Comparison of ENCODE assay signal across 8 cellular contexts in genomic region chr10:71319800-71320392, GRCh38. TPM values are rescaled to one million over a fixed set of nuclear protein-coding genes. Genes with fewer than 3 reads are reported as not detected.
DNase-seq lines count a peak whose midpoint lies in the region; ATAC-seq and TF ChIP-seq lines count a peak whose summit lies in the region.

No MANE protein-coding gene starts in this region.

- H3F3A ChIP-seq in GM23338 (replicated peaks; ENCODE audit: low read depth): 0 out of 2 replicates have a peak, but pooled peaks cover 2% of the 10 kb centered on the region

- no peaks in the 10 kb centered on the region; the same call in 1 of the 2 replicates for H3K36me3 ChIP-seq in GM23338 (ENCODE audit: insufficient read depth)
- peaks cover 0 to 26% (median 10%) of the 10 kb centered on the region in 6 donors for H3K36me3 ChIP-seq in spleen

- peak overlapping the region; percentile 97 for H2AFZ ChIP-seq in GM23338

- intact Hi-C loops in right cardiac atrium (cut with DNase I) (loop anchor here in 3 of 4 donors (5.0 to 10.0 kb wide), 8 partner anchors 55 to 495 kb away; no protein-coding TSS in a partner anchor), spleen (cut with DNase I; ENCODE audit: low total_unique reads) (loop anchor here (5.0 to 10.0 kb wide), 5 partner anchors 47 to 725 kb away; no protein-coding TSS in a partner anchor)

- DNase-seq in GM23338 (ENCODE audit: low spot score) (no peak), T-helper 17 cell (no peak), right cardiac atrium (no peak), spleen (no peak), pons (ENCODE audit: low spot score) (no peak), UCSD-AML1 (lab: John Stamatoyannopoulos, UW; ENCODE audit: unreplicated experiment) (no peak), HCEC 1CT (no peak)

- H3K36me3 Mint-ChIP-seq in GM23338 (ENCODE audit: low read depth) (peaks cover 19% of the 10 kb centered on the region), T-helper 17 cell (ENCODE audit: low read depth) (peaks cover 7% of the 10 kb centered on the region)

- TF ChIP-seq CTCF in GM23338 (conservative IDR thresholded peaks at IDR 0.05; ENCODE audit: low read depth in 2 of 2) (no peak), spleen (IDR thresholded peaks at IDR 0.05 in 8 of 11, conservative IDR thresholded peaks at IDR 0.05 in 3 of 11) (peak in 1 of 11 experiments; percentile 16)

- H3K27ac Mint-ChIP-seq in GM23338 (no peak overlapping the region), T-helper 17 cell (peak overlapping the region; percentile 88)

- H3K4me1 ChIP-seq in GM23338 (ENCODE audit: insufficient read depth) (peaks cover 5% of the 10 kb centered on the region), right cardiac atrium (ENCODE audit: control insufficient read depth, insufficient read depth, low read length) (no peaks in the 10 kb centered on the region), spleen (peaks cover 3 to 53% (median 27%) of the 10 kb centered on the region in 6 donors)

- no peaks in the 10 kb centered on the region for H3K79me2 ChIP-seq in GM23338 (replicated peaks; ENCODE audit: insufficient read depth)

- no peaks in the 10 kb centered on the region for H3K27me3 ChIP-seq in GM23338 (ENCODE audit: insufficient read depth)
- H3K27me3 ChIP-seq in right cardiac atrium (ENCODE audit: control insufficient read depth, insufficient read depth): no peaks in the 10 kb centered on the region
- H3K27me3 ChIP-seq in spleen (replicated peaks in 1 of 7): no peaks in the 10 kb centered on the region

- peaks cover 8% of the 10 kb centered on the region for H3K27me3 Mint-ChIP-seq in GM23338 (ENCODE audit: insufficient read depth, low read depth, poor library complexity)
- peaks cover 4% of the 10 kb centered on the region for H3K27me3 Mint-ChIP-seq in T-helper 17 cell

- ATAC-seq in GM23338 (peak; percentile 7; the same call in 2 of the 3 replicates), T-helper 17 cell (no peak), right cardiac atrium (no peak), GM21825 (IDR thresholded peaks at IDR 0.05; ENCODE audit: unreplicated experiment) (no peak)

- no peaks in the 10 kb centered on the region for H3K9me2 ChIP-seq in GM23338 (ENCODE audit: insufficient read depth)

- no peaks in the 10 kb centered on the region for H4K20me1 ChIP-seq in GM23338 (replicated peaks; ENCODE audit: insufficient read depth)

- peak overlapping the region; percentile 98 for H3K4me2 ChIP-seq in GM23338

- H3K9me3 ChIP-seq in T-helper 17 cell (ENCODE audit: control insufficient read depth, low read length, poor library complexity, severe bottlenecking): no peaks in the 10 kb centered on the region
- no peaks in the 10 kb centered on the region for H3K9me3 ChIP-seq in right cardiac atrium (ENCODE audit: control insufficient read depth, low read length)
- H3K9me3 ChIP-seq in spleen: no peaks in the 10 kb centered on the region

- no peak for TF ChIP-seq POLR2A in spleen (IDR thresholded peaks at IDR 0.05)

- peak overlapping the region; percentile 94 for H3K4me3 ChIP-seq in GM23338
- peak overlapping the region; percentile 82 for H3K4me3 ChIP-seq in right cardiac atrium (ENCODE audit: low read length)
- peak overlapping the region; percentile 51 to 84 (median 70) for H3K4me3 ChIP-seq in spleen

- peak overlapping the region; percentile 95 for H3K4me3 Mint-ChIP-seq in GM23338
- H3K4me3 Mint-ChIP-seq in T-helper 17 cell: peak overlapping the region; percentile 95

- no peaks in the 10 kb centered on the region for H3K9me3 Mint-ChIP-seq in GM23338

- H3K4me1 Mint-ChIP-seq in GM23338 (peaks cover 15% of the 10 kb centered on the region; the same call in 2 of the 3 replicates), T-helper 17 cell (peaks cover 15% of the 10 kb centered on the region)

- WGBS in right cardiac atrium: 51% methylated on average over 8 of the region's 8 CpGs
- WGBS in spleen, 5 donors: 42 to 54% (median 47%) methylated on average over 6 to 8 of the region's 8 CpGs

- H3K27ac ChIP-seq in GM23338 (ENCODE audit: low read depth): peak overlapping the region; percentile 76; the same call in 1 of the 2 replicates
- H3K27ac ChIP-seq in right cardiac atrium (ENCODE audit: low read length): no peak overlapping the region
- H3K27ac ChIP-seq in spleen: peak overlapping the region; percentile 7 to 88 (median 80)

TF ChIP-seq in GM23338, 12 proteins besides CTCF, POLR2A, EP300 and RAD21 (continues in another document):
- TF ChIP-seq ETS1 (IDR thresholded peaks at IDR 0.05): no peak
- TF ChIP-seq JUNB (IDR thresholded peaks at IDR 0.05; ENCODE audit: unreplicated experiment): no peak
- no peak for TF ChIP-seq CREB1 (CRISPR knock-in tag; IDR thresholded peaks at IDR 0.05; ENCODE audit: low read depth)
- no peak for TF ChIP-seq ZNF114 (CRISPR knock-in tag; IDR thresholded peaks at IDR 0.05)
- TF ChIP-seq, protein P1, sequence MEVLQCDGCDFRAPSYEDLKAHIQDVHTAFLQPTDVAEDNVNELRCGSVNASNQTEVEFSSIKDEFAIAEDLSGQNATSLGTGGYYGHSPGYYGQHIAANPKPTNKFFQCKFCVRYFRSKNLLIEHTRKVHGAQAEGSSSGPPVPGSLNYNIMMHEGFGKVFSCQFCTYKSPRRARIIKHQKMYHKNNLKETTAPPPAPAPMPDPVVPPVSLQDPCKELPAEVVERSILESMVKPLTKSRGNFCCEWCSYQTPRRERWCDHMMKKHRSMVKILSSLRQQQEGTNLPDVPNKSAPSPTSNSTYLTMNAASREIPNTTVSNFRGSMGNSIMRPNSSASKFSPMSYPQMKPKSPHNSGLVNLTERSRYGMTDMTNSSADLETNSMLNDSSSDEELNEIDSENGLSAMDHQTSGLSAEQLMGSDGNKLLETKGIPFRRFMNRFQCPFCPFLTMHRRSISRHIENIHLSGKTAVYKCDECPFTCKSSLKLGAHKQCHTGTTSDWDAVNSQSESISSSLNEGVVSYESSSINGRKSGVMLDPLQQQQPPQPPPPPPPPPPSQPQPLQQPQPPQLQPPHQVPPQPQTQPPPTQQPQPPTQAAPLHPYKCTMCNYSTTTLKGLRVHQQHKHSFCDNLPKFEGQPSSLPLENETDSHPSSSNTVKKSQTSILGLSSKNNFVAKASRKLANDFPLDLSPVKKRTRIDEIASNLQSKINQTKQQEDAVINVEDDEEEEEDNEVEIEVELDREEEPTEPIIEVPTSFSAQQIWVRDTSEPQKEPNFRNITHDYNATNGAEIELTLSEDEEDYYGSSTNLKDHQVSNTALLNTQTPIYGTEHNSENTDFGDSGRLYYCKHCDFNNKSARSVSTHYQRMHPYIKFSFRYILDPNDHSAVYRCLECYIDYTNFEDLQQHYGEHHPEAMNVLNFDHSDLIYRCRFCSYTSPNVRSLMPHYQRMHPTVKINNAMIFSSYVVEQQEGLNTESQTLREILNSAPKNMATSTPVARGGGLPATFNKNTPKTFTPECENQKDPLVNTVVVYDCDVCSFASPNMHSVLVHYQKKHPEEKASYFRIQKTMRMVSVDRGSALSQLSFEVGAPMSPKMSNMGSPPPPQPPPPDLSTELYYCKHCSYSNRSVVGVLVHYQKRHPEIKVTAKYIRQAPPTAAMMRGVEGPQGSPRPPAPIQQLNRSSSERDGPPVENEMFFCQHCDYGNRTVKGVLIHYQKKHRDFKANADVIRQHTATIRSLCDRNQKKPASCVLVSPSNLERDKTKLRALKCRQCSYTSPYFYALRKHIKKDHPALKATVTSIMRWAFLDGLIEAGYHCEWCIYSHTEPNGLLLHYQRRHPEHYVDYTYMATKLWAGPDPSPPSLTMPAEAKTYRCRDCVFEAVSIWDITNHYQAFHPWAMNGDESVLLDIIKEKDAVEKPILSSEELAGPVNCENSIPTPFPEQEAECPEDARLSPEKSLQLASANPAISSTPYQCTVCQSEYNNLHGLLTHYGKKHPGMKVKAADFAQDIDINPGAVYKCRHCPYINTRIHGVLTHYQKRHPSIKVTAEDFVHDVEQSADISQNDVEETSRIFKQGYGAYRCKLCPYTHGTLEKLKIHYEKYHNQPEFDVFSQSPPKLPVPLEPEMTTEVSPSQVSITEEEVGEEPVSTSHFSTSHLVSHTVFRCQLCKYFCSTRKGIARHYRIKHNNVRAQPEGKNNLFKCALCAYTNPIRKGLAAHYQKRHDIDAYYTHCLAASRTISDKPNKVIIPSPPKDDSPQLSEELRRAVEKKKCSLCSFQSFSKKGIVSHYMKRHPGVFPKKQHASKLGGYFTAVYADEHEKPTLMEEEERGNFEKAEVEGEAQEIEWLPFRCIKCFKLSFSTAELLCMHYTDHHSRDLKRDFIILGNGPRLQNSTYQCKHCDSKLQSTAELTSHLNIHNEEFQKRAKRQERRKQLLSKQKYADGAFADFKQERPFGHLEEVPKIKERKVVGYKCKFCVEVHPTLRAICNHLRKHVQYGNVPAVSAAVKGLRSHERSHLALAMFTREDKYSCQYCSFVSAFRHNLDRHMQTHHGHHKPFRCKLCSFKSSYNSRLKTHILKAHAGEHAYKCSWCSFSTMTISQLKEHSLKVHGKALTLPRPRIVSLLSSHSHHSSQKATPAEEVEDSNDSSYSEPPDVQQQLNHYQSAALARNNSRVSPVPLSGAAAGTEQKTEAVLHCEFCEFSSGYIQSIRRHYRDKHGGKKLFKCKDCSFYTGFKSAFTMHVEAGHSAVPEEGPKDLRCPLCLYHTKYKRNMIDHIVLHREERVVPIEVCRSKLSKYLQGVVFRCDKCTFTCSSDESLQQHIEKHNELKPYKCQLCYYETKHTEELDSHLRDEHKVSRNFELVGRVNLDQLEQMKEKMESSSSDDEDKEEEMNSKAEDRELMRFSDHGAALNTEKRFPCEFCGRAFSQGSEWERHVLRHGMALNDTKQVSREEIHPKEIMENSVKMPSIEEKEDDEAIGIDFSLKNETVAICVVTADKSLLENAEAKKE (CRISPR knock-in tag; IDR thresholded peaks at IDR 0.05): no peak

RNA-seq across cellular contexts. Expression of gene SLC29A3, which starts 0.8 kb away (rescaled TPM):
- total RNA-seq in GM23338 (2014; rRNA removed; shearing (Covaris generic)): 8.3 and 10.3 TPM in 2 replicates
- polyA plus RNA-seq in GM23338 (2016; fragmentation: Nextera tagmentation; extraction: Ambion mirVana): 11.3 and 12.3 TPM in 2 replicates
- 1 to 10 TPM; 3.2 to 3.3 TPM for total RNA-seq in T-helper 17 cell
- total RNA-seq in right cardiac atrium: 1 to 10 TPM; 2.2 to 2.7 (median 2.4) TPM
- polyA plus RNA-seq in right cardiac atrium: 1.4 TPM
- total RNA-seq in spleen: 10 to 100 TPM in 3 of 7 donors, 1 to 10 TPM in 4; 7.5 to 15.6 (median 9.3) TPM
- 1 to 10 TPM; 3.3 to 7.7 (median 4.8) TPM for polyA plus RNA-seq in spleen
